Comparison of ENCODE assay signal across 10 cellular contexts in genomic region chr2:159010340-159010739, GRCh38.
DNase-seq lines count a peak whose midpoint lies in the region; ATAC-seq and TF ChIP-seq lines count a peak whose summit lies in the region.
"Had no signal": no experiment of that assay in that cellular context is flagged by ENCODE, and none has a peak within 500 bp of the region (broad histone marks: within the 10 kb centered on the region; RNA-seq: fewer than 3 reads in every experiment).

No MANE protein-coding gene starts in this region.

- peaks cover 13% of the 10 kb centered on the region for H3K9me3 Mint-ChIP-seq in stimulated activated memory B cell treated with anti-CD40 and anti-IgM and Interleukin-4, amounts not matched to agents 10 μg/mL and 1 μg/mL and 100 μg/mL, for 72 hours

- H3K4me1 Mint-ChIP-seq in stimulated activated memory B cell treated with anti-CD40 and anti-IgM and Interleukin-4, amounts not matched to agents 10 μg/mL and 1 μg/mL and 100 μg/mL, for 72 hours = peaks cover 6% of the 10 kb centered on the region
- H3K4me1 Mint-ChIP-seq: activated B cell treated with CpG ODN at 0.5 μM for 24 hours; CD4-positive, alpha-beta memory T cell had no signal

- H3K4me3 ChIP-seq in foreskin fibroblast (ENCODE audit: low read depth in 1 of 2, low read length in 2 of 2) = no peak overlapping the region

- no peak overlapping the region for H3K27ac Mint-ChIP-seq in stimulated activated memory B cell treated with anti-CD40 and anti-IgM and Interleukin-4, amounts not matched to agents 10 μg/mL and 1 μg/mL and 100 μg/mL, for 72 hours
- H3K27ac Mint-ChIP-seq: activated B cell treated with CpG ODN at 0.5 μM for 24 hours; CD4-positive, alpha-beta memory T cell had no signal

- peaks cover 24% of the 10 kb centered on the region for H3K27me3 Mint-ChIP-seq in stimulated activated memory B cell treated with anti-CD40 and anti-IgM and Interleukin-4, amounts not matched to agents 10 μg/mL and 1 μg/mL and 100 μg/mL, for 72 hours

- peak; percentile 19 for DNase-seq in stimulated activated CD4-positive, alpha-beta T cell treated with anti-CD3 and anti-CD28 coated beads, Interleukin-1b, Interleukin-23, amount 100 ng/mL, for 48 hours
- no peak for DNase-seq in stimulated activated CD4-positive, alpha-beta T cell treated with anti-CD3 and anti-CD28 coated beads, Interleukin-2, amount 100 ng/mL, for 24 hours
- peak; percentile 46 to 58 for DNase-seq in foreskin fibroblast
- no peak for DNase-seq in epidermal melanocyte (ENCODE audit: insufficient read length, low spot score)
- DNase-seq: activated B cell treated with CpG ODN at 0.5 μM for 24 hours; CD4-positive, alpha-beta memory T cell had no signal

- no peaks in the 10 kb centered on the region for H3K36me3 Mint-ChIP-seq in stimulated activated memory B cell treated with anti-CD40 and anti-IgM and Interleukin-4, amounts not matched to agents 10 μg/mL and 1 μg/mL and 100 μg/mL, for 72 hours

- H3K4me3 Mint-ChIP-seq in stimulated activated memory B cell treated with anti-CD40 and anti-IgM and Interleukin-4, amounts not matched to agents 10 μg/mL and 1 μg/mL and 100 μg/mL, for 72 hours = no peak overlapping the region
- H3K4me3 Mint-ChIP-seq: activated B cell treated with CpG ODN at 0.5 μM for 24 hours; CD4-positive, alpha-beta memory T cell had no signal

- no peak for TF ChIP-seq CTCF in VCaP (conservative IDR thresholded peaks at IDR 0.05)
- no peak for TF ChIP-seq CTCF in foreskin fibroblast (IDR thresholded peaks at IDR 0.05; ENCODE audit: low read depth, low read length)

- H3K27ac ChIP-seq in VCaP = peak overlapping the region; percentile 31

- ATAC-seq in HG03025 (IDR thresholded peaks at IDR 0.05; ENCODE audit: low FRiP score, unreplicated experiment) (no peak), HG03565 (IDR thresholded peaks at IDR 0.05; ENCODE audit: unreplicated experiment) (no peak)
- no peak for ATAC-seq in stimulated activated memory B cell treated with anti-CD40 and anti-IgM and Interleukin-4, amounts not matched to agents 10 μg/mL and 1 μg/mL and 100 μg/mL, for 72 hours

Comparison
In these comparisons a context has a peak if more than half of its experiments do, and no peak if none do; other contexts are left out.
1. DNase-seq: peak in stimulated activated CD4-positive, alpha-beta T cell treated with anti-CD3 and anti-CD28 coated beads, Interleukin-1b, Interleukin-23, amount 100 ng/mL, for 48 hours (single experiment) and foreskin fibroblast (2 of 2); none in stimulated activated CD4-positive, alpha-beta T cell treated with anti-CD3 and anti-CD28 coated beads, Interleukin-2, amount 100 ng/mL, for 24 hours (0 of 2) and epidermal melanocyte (single experiment).